17 cellular contexts compared by ENCODE assay signal in the genomic region with DNA sequence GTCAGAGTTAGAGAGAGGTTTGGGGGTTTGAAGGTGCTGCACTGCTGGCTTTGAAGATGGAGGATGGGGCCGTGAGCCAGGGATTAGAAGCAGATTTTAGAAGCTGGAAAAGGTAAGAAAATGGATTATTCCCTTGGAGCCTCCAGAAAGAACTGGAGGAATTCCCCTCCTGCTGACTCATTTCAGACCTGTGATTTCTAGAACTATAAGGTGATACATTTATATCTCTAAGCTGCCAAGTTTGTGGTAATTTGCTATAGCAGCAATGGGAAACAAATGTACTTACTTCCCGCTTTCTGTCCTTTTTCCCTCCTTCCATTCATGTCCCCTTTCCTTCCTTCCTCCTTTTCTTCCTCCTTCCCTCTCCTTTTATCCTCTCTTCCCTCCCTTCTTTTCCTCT.
"Had no signal": no experiment of that assay in that cellular context is flagged by ENCODE, and none has a peak within 500 bp of the region (broad histone marks: within the 10 kb centered on the region; RNA-seq: fewer than 3 reads in every experiment).

No MANE protein-coding gene starts in this region.

- H3K4me3 Mint-ChIP-seq: immature natural killer cell; naive thymus-derived CD8-positive, alpha-beta T cell had no signal

- ATAC-seq: left colon; naive thymus-derived CD8-positive, alpha-beta T cell had no signal

- DNase-seq: colonic mucosa; dermis blood vessel endothelial cell; foreskin fibroblast; immature natural killer cell; kidney; left colon; left ventricle myocardium superior; mesendoderm; naive thymus-derived CD8-positive, alpha-beta T cell; sigmoid colon; stimulated activated CD4-positive, alpha-beta T cell treated with anti-CD3 and anti-CD28 coated beads, Interleukin-12 subunit alpha, Interleukin-12 subunit beta, amount 100 ng/mL, for 4 hours; stimulated activated naive CD4-positive, alpha-beta T cell treated with Interleukin-2 at 50 U/mL for 16 hours; trophoblast cell had no signal

- H3K9me3 Mint-ChIP-seq: naive thymus-derived CD8-positive, alpha-beta T cell had no signal

- H3K4me3 ChIP-seq: colonic mucosa, lung, right atrium auricular region, sigmoid colon, skin epidermis had no signal

- H3K36me3 Mint-ChIP-seq: immature natural killer cell; naive thymus-derived CD8-positive, alpha-beta T cell had no signal

- H3K27me3 ChIP-seq: colonic mucosa, right atrium auricular region, sigmoid colon had no signal

- H3K4me1 Mint-ChIP-seq: immature natural killer cell; naive thymus-derived CD8-positive, alpha-beta T cell had no signal

- H3K4me1 ChIP-seq: colonic mucosa, right atrium auricular region, sigmoid colon had no signal

- H3K9me3 ChIP-seq: colonic mucosa, neutrophil, right atrium auricular region, sigmoid colon had no signal

- H3K27ac Mint-ChIP-seq: immature natural killer cell; naive thymus-derived CD8-positive, alpha-beta T cell had no signal

- H3K27ac ChIP-seq: colonic mucosa, neutrophil, right atrium auricular region, sigmoid colon had no signal

- H3K36me3 ChIP-seq: colonic mucosa, neutrophil, right atrium auricular region, sigmoid colon had no signal
